In the genomic region with DNA sequence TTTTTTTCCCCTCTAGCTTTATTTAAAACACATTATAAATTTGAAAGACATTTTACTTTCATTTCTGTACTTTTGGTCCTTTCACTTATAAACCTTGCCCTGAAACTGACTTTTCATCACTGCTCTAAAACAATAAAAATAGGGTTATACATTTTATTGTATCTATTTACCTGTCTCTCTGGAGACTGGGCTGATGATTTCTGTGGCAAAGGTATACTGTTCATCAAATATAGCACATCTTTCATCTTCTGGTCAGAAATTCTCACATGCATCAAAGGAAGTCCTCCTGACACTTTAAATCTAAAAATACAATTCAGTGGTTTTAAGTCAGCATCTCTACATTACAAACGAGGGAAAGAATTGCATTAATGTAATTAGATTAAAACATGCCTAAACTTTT, we compare ENCODE assay signal across 18 cellular contexts.
"Had no signal": no experiment of that assay in that cellular context is flagged by ENCODE, and none has a peak within 500 bp of the region (broad histone marks: within the 10 kb centered on the region; RNA-seq: fewer than 3 reads in every experiment).

No MANE protein-coding gene starts in this region.

- H3K27ac ChIP-seq: cardiac muscle cell, left lung, ovary, right lobe of liver, spleen, thyroid gland, WERI-Rb-1 had no signal

- ATAC-seq: left lung; right lobe of liver; stimulated activated naive B cell treated with anti-CD40 and anti-IgM and Interleukin-4, amounts not matched to agents 10 μg/mL and 1 μg/mL and 100 μg/mL, for 72 hours had no signal

- FAIRE-seq: kidney had no signal

- H3K27me3 Mint-ChIP-seq: activated naive CD8-positive, alpha-beta T cell treated with anti-CD3 and anti-CD28 coated beads, Interleukin-2, amount 10 ng/mL, durations not matched to agents 7 days and 5 days; activated T-helper 17 cell treated with anti-CD3 and anti-CD28 coated beads, Interleukin-2, amount 50 U/mL, for 72 hours; naive B cell; stimulated activated naive B cell treated with anti-CD40 and anti-IgM and Interleukin-4, amounts not matched to agents 10 μg/mL and 1 μg/mL and 100 μg/mL, for 72 hours had no signal

- H3K4me3 ChIP-seq: cardiac muscle cell, left lung, ovary, right lobe of liver, spleen, thyroid gland had no signal

- H3K4me1 ChIP-seq: right lobe of liver, thyroid gland had no signal

- H3K9me3 Mint-ChIP-seq: activated naive CD8-positive, alpha-beta T cell treated with anti-CD3 and anti-CD28 coated beads, Interleukin-2, amount 10 ng/mL, durations not matched to agents 7 days and 5 days; activated T-helper 17 cell treated with anti-CD3 and anti-CD28 coated beads, Interleukin-2, amount 50 U/mL, for 72 hours; naive B cell; stimulated activated naive B cell treated with anti-CD40 and anti-IgM and Interleukin-4, amounts not matched to agents 10 μg/mL and 1 μg/mL and 100 μg/mL, for 72 hours; T-helper 1 cell treated with Interleukin-12 subunit alpha and Interleukin-12 subunit beta and Interleukin-4 antibody, amounts not matched to agents 30 μg/mL and 1 μg/mL, for 36 hours had no signal

- H3K36me3 ChIP-seq: ovary had no signal

- H3K27me3 ChIP-seq: cardiac muscle cell, left lung, ovary, right lobe of liver, spleen, thyroid gland had no signal

- H3K9me3 ChIP-seq: left lung, ovary, right lobe of liver, spleen, thyroid gland had no signal

- DNase-seq: activated CD4-positive, alpha-beta T cell treated with anti-CD3 and anti-CD28 coated beads for 1 hour; activated naive CD4-positive, alpha-beta T cell treated with Interleukin-2 at 50 U/mL for 16 hours; activated naive CD8-positive, alpha-beta T cell treated with anti-CD3 and anti-CD28 coated beads, Interleukin-2, amount 10 ng/mL, durations not matched to agents 7 days and 5 days; amygdala; glutamatergic neuron; kidney; left lung; naive B cell; ovary; right lobe of liver; spleen; stimulated activated CD4-positive, alpha-beta T cell treated with anti-CD3 and anti-CD28 coated beads, Interleukin-4, amount 100 ng/mL, for 4 hours; stimulated activated naive B cell treated with anti-CD40 and anti-IgM and Interleukin-4, amounts not matched to agents 10 μg/mL and 1 μg/mL and 100 μg/mL, for 72 hours; thyroid gland had no signal

- H3K4me3 Mint-ChIP-seq: activated naive CD8-positive, alpha-beta T cell treated with anti-CD3 and anti-CD28 coated beads, Interleukin-2, amount 10 ng/mL, durations not matched to agents 7 days and 5 days; activated T-helper 17 cell treated with anti-CD3 and anti-CD28 coated beads, Interleukin-2, amount 50 U/mL, for 72 hours; naive B cell; stimulated activated naive B cell treated with anti-CD40 and anti-IgM and Interleukin-4, amounts not matched to agents 10 μg/mL and 1 μg/mL and 100 μg/mL, for 72 hours; T-helper 1 cell treated with Interleukin-12 subunit alpha and Interleukin-12 subunit beta and Interleukin-4 antibody, amounts not matched to agents 30 μg/mL and 1 μg/mL, for 36 hours had no signal

- H3K27ac Mint-ChIP-seq: activated naive CD8-positive, alpha-beta T cell treated with anti-CD3 and anti-CD28 coated beads, Interleukin-2, amount 10 ng/mL, durations not matched to agents 7 days and 5 days; stimulated activated naive B cell treated with anti-CD40 and anti-IgM and Interleukin-4, amounts not matched to agents 10 μg/mL and 1 μg/mL and 100 μg/mL, for 72 hours; T-helper 1 cell treated with Interleukin-12 subunit alpha and Interleukin-12 subunit beta and Interleukin-4 antibody, amounts not matched to agents 30 μg/mL and 1 μg/mL, for 36 hours had no signal
